Comparison of ENCODE assay signal across 9 cellular contexts in genomic region chr14:91249841-91250616, GRCh38. TPM values are rescaled to one million over a fixed set of nuclear protein-coding genes. Genes with fewer than 3 reads are reported as not detected.
DNase-seq lines count a peak whose midpoint lies in the region; ATAC-seq lines count a peak whose summit lies in the region.
"Had no signal": no experiment of that assay in that cellular context is flagged by ENCODE, and none has a peak within 500 bp of the region (broad histone marks: within the 10 kb centered on the region; RNA-seq: fewer than 3 reads in every experiment).

No MANE protein-coding gene starts in this region.

- no peaks in the 10 kb centered on the region for H3K36me3 ChIP-seq in mesodermal cell (ENCODE audit: control insufficient read depth, insufficient read depth, low read length)

- peaks cover 3% of the 10 kb centered on the region for H3K4me1 ChIP-seq in mesodermal cell (ENCODE audit: control insufficient read depth, insufficient read depth, low read length, poor library complexity, severe bottlenecking)

- WGBS in mesodermal cell (ENCODE audit: insufficient coverage in 2 of 2), 2 experiments, result 56 to 71% methylated on average over 4 to 9 of the region's 10 CpGs

- no peak overlapping the region for H3K4me3 ChIP-seq in mesodermal cell (ENCODE audit: extremely low read depth, insufficient read depth, low read length, poor library complexity, severe bottlenecking)

- peak; percentile 44 for DNase-seq in GF-D8 (lab: John Stamatoyannopoulos, UW)
- peak; percentile 87 for DNase-seq in NCI-H2227 treated with DMSO at 0.1 percent for 48 hours (lab: John Stamatoyannopoulos, UW)
- DNase-seq in activated gamma-delta T cell (lab: John Stamatoyannopoulos, UW), result peak; percentile 25
- DNase-seq in ureter (ENCODE audit: low spot score), result no peak
- no peak for DNase-seq in OCI-M1 (lab: John Stamatoyannopoulos, UW)

- ATAC-seq in GM19351 (IDR thresholded peaks at IDR 0.05; ENCODE audit: unreplicated experiment), result peak; percentile 87
- peak; percentile 90 for ATAC-seq in HG03175 (IDR thresholded peaks at IDR 0.05; ENCODE audit: unreplicated experiment)

- peak overlapping the region; percentile 32 for H3K27ac ChIP-seq in mesodermal cell (ENCODE audit: low read depth, low read length, severe bottlenecking)
- H3K27ac ChIP-seq: parathyroid adenoma had no signal

- no peaks in the 10 kb centered on the region for H3K9me3 ChIP-seq in mesodermal cell (ENCODE audit: control insufficient read depth, low read length)

RNA-seq across cellular contexts. Expression of gene GPR68, which starts 5.5 kb away (rescaled TPM):
- polyA plus RNA-seq in mesodermal cell (2013, experiment 1 of 2), result 0.70 TPM
- 0.30 TPM for polyA plus RNA-seq in mesodermal cell (2013, experiment 2 of 2)
- total RNA-seq in ureter, result 3.0 TPM

Comparison
In these comparisons a context has a peak if more than half of its experiments do, and no peak if none do; other contexts are left out.
1. DNase-seq: peak in GF-D8 (single experiment), NCI-H2227 treated with DMSO at 0.1 percent for 48 hours (single experiment) and activated gamma-delta T cell (single experiment); none in ureter (single experiment) and OCI-M1 (single experiment).